Comparison of ENCODE assay signal across 12 cellular contexts in the genomic region with DNA sequence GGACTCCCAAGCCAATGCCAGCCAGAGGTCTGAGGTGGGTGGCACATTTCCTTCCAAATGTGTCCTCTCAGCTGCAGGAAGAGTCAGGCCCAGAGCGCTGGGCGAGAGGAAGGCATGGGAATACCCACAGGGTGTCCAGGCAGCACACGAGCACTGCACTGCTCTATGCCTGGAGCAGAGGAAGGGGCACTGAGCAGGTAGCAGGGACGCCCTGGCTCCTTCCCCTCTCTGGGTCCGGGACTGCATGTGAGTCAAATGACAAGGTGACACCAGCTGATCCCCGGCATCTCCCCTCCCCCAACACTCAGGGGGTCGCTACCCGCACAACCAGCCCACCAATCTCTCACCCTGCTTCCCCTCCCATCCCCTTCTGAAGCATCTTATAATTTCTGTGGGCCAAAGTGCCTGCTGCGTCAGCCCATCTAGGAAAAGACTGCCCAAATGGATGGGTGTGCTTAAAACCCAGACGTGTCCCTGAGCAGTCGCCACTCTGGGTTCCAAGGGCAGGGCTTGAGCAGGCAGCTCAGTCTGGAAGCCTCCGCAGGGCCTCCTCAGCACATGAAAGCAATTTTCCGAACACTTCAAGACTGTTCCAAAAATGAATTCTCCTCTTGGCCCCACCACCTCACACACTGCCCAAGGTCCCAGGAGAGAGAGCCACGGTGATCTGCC. TPM values are rescaled to one million over a fixed set of nuclear protein-coding genes. Genes with fewer than 3 reads are reported as not detected.
A peak's percentile ranks its signal among the peaks of the same experiment; 100 is the strongest.
DNase-seq lines count a peak whose midpoint lies in the region; ATAC-seq, FAIRE-seq and TF ChIP-seq lines count a peak whose summit lies in the region.
"Had no signal": no experiment of that assay in that cellular context is flagged by ENCODE, and none has a peak within 500 bp of the region (broad histone marks: within the 10 kb centered on the region; RNA-seq: fewer than 3 reads in every experiment).

No MANE protein-coding gene starts in this region.

- H3F3A ChIP-seq in GM23338 (replicated peaks; ENCODE audit: low read depth): 0 out of 2 replicates have a peak, but pooled peaks cover 5% of the 10 kb centered on the region

- 0 out of 2 replicates have a peak overlapping the region, but pooled peaks have one; percentile 20 for H3K4me3 ChIP-seq in GM23338
- peak overlapping the region in 2 of 3 donors; percentile 88 to 93 for H3K4me3 ChIP-seq in breast epithelium
- no peak overlapping the region for H3K4me3 ChIP-seq in left lung
- H3K4me3 ChIP-seq in small intestine (ENCODE audit: low read depth in 1 of 2, low read length in 2 of 2): no peak overlapping the region

- no peak overlapping the region for H2AFZ ChIP-seq in GM23338

- peak overlapping the region; percentile 36; the same call in 1 of the 2 replicates for H3K27ac Mint-ChIP-seq in GM23338
- no peak overlapping the region for H3K27ac Mint-ChIP-seq in activated T-helper 2 cell treated with anti-CD3 and anti-CD28 coated beads, Interferon-gamma antibody, Interleukin-2, Interleukin-4, amounts not matched to agents 10 μg/mL and 5 μg/mL and 100 μg/mL, durations not matched to agents 14 hours and 24 hours and 36 hours

- H3K9me2 ChIP-seq in GM23338 (ENCODE audit: insufficient read depth): no peaks in the 10 kb centered on the region

- H3K79me2 ChIP-seq in GM23338 (replicated peaks; ENCODE audit: insufficient read depth): peaks cover 71% of the 10 kb centered on the region

- H3K27me3 Mint-ChIP-seq in GM23338 (ENCODE audit: insufficient read depth, low read depth, poor library complexity): peaks cover 17% of the 10 kb centered on the region
- peaks cover 35% of the 10 kb centered on the region for H3K27me3 Mint-ChIP-seq in activated T-helper 2 cell treated with anti-CD3 and anti-CD28 coated beads, Interferon-gamma antibody, Interleukin-2, Interleukin-4, amounts not matched to agents 10 μg/mL and 5 μg/mL and 100 μg/mL, durations not matched to agents 14 hours and 24 hours and 36 hours (ENCODE audit: low read depth)

- H3K36me3 Mint-ChIP-seq in GM23338 (ENCODE audit: low read depth): peaks cover 14% of the 10 kb centered on the region; the same call in 2 of the 3 replicates
- no peaks in the 10 kb centered on the region for H3K36me3 Mint-ChIP-seq in activated T-helper 2 cell treated with anti-CD3 and anti-CD28 coated beads, Interferon-gamma antibody, Interleukin-2, Interleukin-4, amounts not matched to agents 10 μg/mL and 5 μg/mL and 100 μg/mL, durations not matched to agents 14 hours and 24 hours and 36 hours (ENCODE audit: low read depth)

- H3K27me3 ChIP-seq in GM23338 (ENCODE audit: insufficient read depth): no peaks in the 10 kb centered on the region
- no peaks in the 10 kb centered on the region for H3K27me3 ChIP-seq in breast epithelium
- H3K27me3 ChIP-seq in left lung: peaks cover 0 to 67% of the 10 kb centered on the region in 2 donors
- no peaks in the 10 kb centered on the region for H3K27me3 ChIP-seq in small intestine (ENCODE audit: control insufficient read depth in 2 of 2, insufficient read depth in 2 of 2, low read length in 2 of 2)
- H3K27me3 ChIP-seq: MG63 had no signal

- intact Hi-C loops in breast epithelium (cut with DNase I; ENCODE audit: low total_unique reads) (no loop called here), left lung (cut with DNase I) (no loop called here)
- intact Hi-C loops in activated T-helper 2 cell treated with anti-CD3 and anti-CD28 coated beads, Interferon-gamma antibody, Interleukin-2, Interleukin-4, amounts not matched to agents 10 μg/mL and 5 μg/mL and 100 μg/mL, durations not matched to agents 14 hours and 24 hours and 36 hours (cut with micrococcal nuclease): no loop called here

- 65 to 79% (median 79%) methylated on average over 13 to 14 of the region's 14 CpGs for WGBS in small intestine, 3 donors

- no peak for ATAC-seq in GM23338
- no peak for ATAC-seq in left lung
- no peak for ATAC-seq in activated CD4-positive, CD25-positive, alpha-beta regulatory T cell treated with anti-CD3 and anti-CD28 coated beads, Interleukin-2, amount 50 U/mL, for 24 hours

- peak overlapping the region; percentile 97; the same call in 1 of the 2 replicates for H3K4me2 ChIP-seq in GM23338

- no peak overlapping the region for H3K27ac ChIP-seq in GM23338 (ENCODE audit: low read depth)
- H3K27ac ChIP-seq in breast epithelium: peak overlapping the region; percentile 87 to 94
- peak overlapping the region; percentile 83 to 94 for H3K27ac ChIP-seq in left lung
- H3K27ac ChIP-seq in small intestine (ENCODE audit: low read depth in 1 of 2, low read length in 1 of 2): peak overlapping the region; percentile 21 to 40

- no peaks in the 10 kb centered on the region for H3K36me3 ChIP-seq in GM23338 (ENCODE audit: insufficient read depth)
- no peaks in the 10 kb centered on the region for H3K36me3 ChIP-seq in breast epithelium
- H3K36me3 ChIP-seq in left lung: no peaks in the 10 kb centered on the region
- H3K36me3 ChIP-seq in small intestine (ENCODE audit: control insufficient read depth in 2 of 2, insufficient read depth in 2 of 2, low read length in 2 of 2): no peaks in the 10 kb centered on the region
- H3K36me3 ChIP-seq: MG63 had no signal

- H3K4me1 ChIP-seq in GM23338 (ENCODE audit: insufficient read depth) (peaks cover 37% of the 10 kb centered on the region), breast epithelium (peaks cover 5 to 32% of the 10 kb centered on the region in 2 donors), left lung (peaks cover 33 to 62% of the 10 kb centered on the region in 2 donors), small intestine (ENCODE audit: control insufficient read depth in 2 of 2, insufficient read depth in 1 of 2, low read depth in 1 of 2, low read length in 1 of 2) (peaks cover 2 to 11% of the 10 kb centered on the region in 2 donors)

- peaks cover 48% of the 10 kb centered on the region for H3K4me1 Mint-ChIP-seq in GM23338
- no peaks in the 10 kb centered on the region for H3K4me1 Mint-ChIP-seq in activated T-helper 2 cell treated with anti-CD3 and anti-CD28 coated beads, Interferon-gamma antibody, Interleukin-2, Interleukin-4, amounts not matched to agents 10 μg/mL and 5 μg/mL and 100 μg/mL, durations not matched to agents 14 hours and 24 hours and 36 hours (ENCODE audit: low read depth)

- no peak for DNase-seq in GM23338 (ENCODE audit: low spot score)
- DNase-seq in breast epithelium (ENCODE audit: low spot score in 2 of 2): no peak
- no peak for DNase-seq in left lung
- DNase-seq in small intestine: no peak
- DNase-seq in NCI-H510A (lab: John Stamatoyannopoulos, UW): no peak
- DNase-seq in activated T-helper 2 cell treated with anti-CD3 and anti-CD28 coated beads, Interferon-gamma antibody, Interleukin-2, Interleukin-4, amounts not matched to agents 10 μg/mL and 5 μg/mL and 100 μg/mL, durations not matched to agents 14 hours and 24 hours and 36 hours (ENCODE audit: low spot score): no peak
- DNase-seq in GM19240 (ENCODE audit: insufficient read length, low spot score): no peak

- no peak for FAIRE-seq in small intestine (lab: Jason Lieb, UNC)

- peak overlapping the region; percentile 84; the same call in 1 of the 3 replicates for H3K4me3 Mint-ChIP-seq in GM23338
- H3K4me3 Mint-ChIP-seq in activated T-helper 2 cell treated with anti-CD3 and anti-CD28 coated beads, Interferon-gamma antibody, Interleukin-2, Interleukin-4, amounts not matched to agents 10 μg/mL and 5 μg/mL and 100 μg/mL, durations not matched to agents 14 hours and 24 hours and 36 hours (ENCODE audit: low read depth): no peak overlapping the region

- TF ChIP-seq POLR2A in breast epithelium (IDR thresholded peaks at IDR 0.05): no peak

- TF ChIP-seq CTCF in GM23338 (conservative IDR thresholded peaks at IDR 0.05; ENCODE audit: low read depth in 2 of 2) (no peak), breast epithelium (IDR thresholded peaks at IDR 0.05) (no peak), left lung (IDR thresholded peaks at IDR 0.05) (no peak)

- H3K9me3 Mint-ChIP-seq in GM23338: no peaks in the 10 kb centered on the region
- no peaks in the 10 kb centered on the region for H3K9me3 Mint-ChIP-seq in activated T-helper 2 cell treated with anti-CD3 and anti-CD28 coated beads, Interferon-gamma antibody, Interleukin-2, Interleukin-4, amounts not matched to agents 10 μg/mL and 5 μg/mL and 100 μg/mL, durations not matched to agents 14 hours and 24 hours and 36 hours

- H3K9me3 ChIP-seq in breast epithelium (no peaks in the 10 kb centered on the region), left lung (no peaks in the 10 kb centered on the region), small intestine (ENCODE audit: control insufficient read depth, low read depth) (no peaks in the 10 kb centered on the region)
- H3K9me3 ChIP-seq: MG63 had no signal

- peaks cover 35% of the 10 kb centered on the region for H4K20me1 ChIP-seq in GM23338 (replicated peaks; ENCODE audit: insufficient read depth)

TF ChIP-seq in GM23338, 12 proteins besides CTCF, POLR2A, EP300 and RAD21 (continues in another document):
- no peak for TF ChIP-seq ZNF331 (CRISPR knock-in tag; IDR thresholded peaks at IDR 0.05; ENCODE audit: low read depth)

RNA-seq across cellular contexts. Expression of a gene that starts 12.0 kb away (rescaled TPM):
- 121 and 140 TPM in 2 replicates for total RNA-seq in GM23338 (2014; rRNA removed; shearing (Covaris generic))
- polyA plus RNA-seq in GM23338 (2016; fragmentation: Nextera tagmentation; extraction: Ambion mirVana): 37.9 and 38.3 TPM in 2 replicates
- 10 to 100 TPM; 13.6 to 38.7 (median 32.9) TPM for total RNA-seq in breast epithelium
- total RNA-seq in left lung: 10 to 100 TPM; 67.6 to 73.6 TPM
- polyA plus RNA-seq in small intestine: 100 to 1,000 TPM in 1 of 3 donors, 10 to 100 TPM in 2; 61.1 to 105 (median 94.2) TPM
- total RNA-seq in activated T-helper 2 cell treated with anti-CD3 and anti-CD28 coated beads, Interferon-gamma antibody, Interleukin-2, Interleukin-4, amounts not matched to agents 10 μg/mL and 5 μg/mL and 100 μg/mL, durations not matched to agents 14 hours and 24 hours and 36 hours: 0.44 and 0.59 TPM in 2 replicates

RNA-seq across cellular contexts. Expression of a gene that starts 44.6 kb away (rescaled TPM):
- total RNA-seq in GM23338 (2014; rRNA removed; shearing (Covaris generic)): not detected in 2 replicates
- polyA plus RNA-seq in GM23338 (2016; fragmentation: Nextera tagmentation; extraction: Ambion mirVana) (not detected in 2 replicates), small intestine (10 to 100 TPM in 1 of 3 donors, 1 to 10 TPM in 1, under 1 TPM in 1; 0.27 to 23.7 (median 7.0) TPM)
- total RNA-seq in breast epithelium (not detected), left lung (not detected)
- total RNA-seq in activated T-helper 2 cell treated with anti-CD3 and anti-CD28 coated beads, Interferon-gamma antibody, Interleukin-2, Interleukin-4, amounts not matched to agents 10 μg/mL and 5 μg/mL and 100 μg/mL, durations not matched to agents 14 hours and 24 hours and 36 hours: not detected in 2 replicates
- total RNA-seq: dermis microvascular lymphatic vessel endothelial cell, RPMI7951 had no signal

RNA-seq across cellular contexts. Expression of a gene that starts 56.5 kb away (rescaled TPM):
- total RNA-seq in GM23338 (2014; rRNA removed; shearing (Covaris generic)): not detected in 2 replicates
- polyA plus RNA-seq in GM23338 (2016; fragmentation: Nextera tagmentation; extraction: Ambion mirVana): not detected in 2 replicates
- not detected for total RNA-seq in breast epithelium
- not detected for total RNA-seq in left lung
- 10 to 100 TPM in 2 of 3 donors, under 1 TPM in 1; 0.34 to 19.2 (median 13.0) TPM for polyA plus RNA-seq in small intestine
- total RNA-seq in activated T-helper 2 cell treated with anti-CD3 and anti-CD28 coated beads, Interferon-gamma antibody, Interleukin-2, Interleukin-4, amounts not matched to agents 10 μg/mL and 5 μg/mL and 100 μg/mL, durations not matched to agents 14 hours and 24 hours and 36 hours: not detected in 2 replicates
- total RNA-seq: dermis microvascular lymphatic vessel endothelial cell, left cardiac atrium, RPMI7951 had no signal

Comparison
In these comparisons a context has a peak if more than half of its experiments do, and no peak if none do; other contexts are left out.
1. H3K4me3 ChIP-seq: peak in GM23338 (single experiment) and breast epithelium (2 of 3); none in left lung (0 of 2) and small intestine (0 of 2).